In genomic region chr9:121779381-121780117, GRCh38 we compare ENCODE assay signal across 16 cellular contexts.
A peak's percentile ranks its signal among the peaks of the same experiment; 100 is the strongest.
DNase-seq lines count a peak whose midpoint lies in the region; ATAC-seq and TF ChIP-seq lines count a peak whose summit lies in the region.
"Had no signal": no experiment of that assay in that cellular context is flagged by ENCODE, and none has a peak within 500 bp of the region (broad histone marks: within the 10 kb centered on the region; RNA-seq: fewer than 3 reads in every experiment).

No MANE protein-coding gene starts in this region.

- no TSS peak for BruUV-seq in A673 (replicated peaks; lab: Mats Ljungman, UMichigan)

- POLR2A ChIA-PET in A673 (lab: Charles Lee; ENCODE audit: low non-redundant PET): no interaction called here

- no peaks in the 10 kb centered on the region for H3K27me3 ChIP-seq in A673 (replicated peaks; ENCODE audit: insufficient read depth, low read depth, low read length, poor library complexity)
- no peaks in the 10 kb centered on the region for H3K27me3 ChIP-seq in parathyroid adenoma (ENCODE audit: control insufficient read depth, insufficient read depth, low read length)
- H3K27me3 ChIP-seq: pancreas had no signal

- H3K27ac ChIP-seq in A673 (ENCODE audit: low read depth, low read length, poor library complexity, severe bottlenecking) (peak overlapping the region; percentile 42), parathyroid adenoma (peak overlapping the region; percentile 68)
- H3K27ac ChIP-seq: 22Rv1, pancreas had no signal

- peak; percentile 21 for DNase-seq in A673 (ENCODE audit: low spot score)
- peak; percentile 27 for DNase-seq in left cardiac atrium
- DNase-seq in GOT3 (lab: John Stamatoyannopoulos, UW): no peak
- DNase-seq in NCI-H2196 (lab: John Stamatoyannopoulos, UW; ENCODE audit: unreplicated experiment): no peak
- DNase-seq: activated CD4-positive, alpha-beta T cell treated with anti-CD3 and anti-CD28 coated beads for 4 hours; activated gamma-delta T cell; cortex of kidney; OCI-M1; SW 1271 had no signal

- no peak for TF ChIP-seq CTCF in A673 (conservative IDR thresholded peaks at IDR 0.05; ENCODE audit: low read depth, low read length)
- TF ChIP-seq CTCF in brain (conservative IDR thresholded peaks at IDR 0.05): no peak
- TF ChIP-seq CTCF in parathyroid adenoma (IDR thresholded peaks at IDR 0.05): no peak

- no peak overlapping the region for H3K4me2 ChIP-seq in parathyroid adenoma (ENCODE audit: low read length)

- peaks cover 66% of the 10 kb centered on the region for H3K4me1 Mint-ChIP-seq in brain

- no peaks in the 10 kb centered on the region for H3K79me2 ChIP-seq in parathyroid adenoma

- peaks cover 11% of the 10 kb centered on the region for H3K36me3 ChIP-seq in A673 (ENCODE audit: insufficient read depth, low read length, poor library complexity, severe bottlenecking)
- no peaks in the 10 kb centered on the region for H3K36me3 ChIP-seq in parathyroid adenoma (ENCODE audit: control insufficient read depth, insufficient read depth, low read length)

- no peak overlapping the region for H3K4me3 Mint-ChIP-seq in brain

- H3K9me3 ChIP-seq in A673 (ENCODE audit: low read depth, low read length, poor library complexity, severe bottlenecking) (peaks cover 4% of the 10 kb centered on the region), parathyroid adenoma (ENCODE audit: control insufficient read depth, low read length) (no peaks in the 10 kb centered on the region)
- H3K9me3 ChIP-seq: pancreas had no signal

- no peak overlapping the region for H3K9ac ChIP-seq in parathyroid adenoma

- H3K27me3 Mint-ChIP-seq in brain: peaks cover 7% of the 10 kb centered on the region

- H3K4me3 ChIP-seq in A673 (ENCODE audit: low read depth, low read length, poor library complexity, severe bottlenecking): no peak overlapping the region
- no peak overlapping the region for H3K4me3 ChIP-seq in parathyroid adenoma (ENCODE audit: low read depth, low read length)
- H3K4me3 ChIP-seq: pancreas had no signal

- intact Hi-C loops in A673 (cut with micrococcal nuclease; ENCODE audit: unreplicated experiment) (no loop called here), left cardiac atrium (cut with DNase I) (no loop called here)

- ATAC-seq in left cardiac atrium (peak; percentile 16 to 35), HG03342 (IDR thresholded peaks at IDR 0.05; ENCODE audit: unreplicated experiment) (no peak), GM19452 (IDR thresholded peaks at IDR 0.05; ENCODE audit: unreplicated experiment) (no peak)
- ATAC-seq: left lobe of liver, pancreas had no signal

- peaks cover 3 to 23% (median 8%) of the 10 kb centered on the region in 5 experiments for H3K9me3 Mint-ChIP-seq in brain

- H3K4me1 ChIP-seq in A673 (ENCODE audit: insufficient read depth, low read length, poor library complexity, severe bottlenecking): no peaks in the 10 kb centered on the region
- no peaks in the 10 kb centered on the region for H3K4me1 ChIP-seq in parathyroid adenoma
- H3K4me1 ChIP-seq: pancreas had no signal

- no peak overlapping the region for H2AFZ ChIP-seq in parathyroid adenoma

- peaks cover 76% of the 10 kb centered on the region for H3K36me3 Mint-ChIP-seq in brain

- CTCF ChIA-PET in A673 (lab: Charles Lee): no interaction called here

- H3K27ac Mint-ChIP-seq in brain: peak overlapping the region; percentile 23 to 81 (median 30)

Comparison
In these comparisons a context has a peak if more than half of its experiments do, and no peak if none do; other contexts are left out.
1. DNase-seq: peak in A673 (single experiment) and left cardiac atrium (single experiment); none in GOT3 (single experiment) and NCI-H2196 (single experiment).
2. ATAC-seq: peak in left cardiac atrium (2 of 2); none in HG03342 (single experiment) and GM19452 (single experiment).